27 cellular contexts compared by ENCODE assay signal in genomic region chr10:7070950-7071349, GRCh38.
"Had no signal": no experiment of that assay in that cellular context is flagged by ENCODE, and none has a peak within 500 bp of the region (broad histone marks: within the 10 kb centered on the region; RNA-seq: fewer than 3 reads in every experiment).

No MANE protein-coding gene starts in this region.

- H3K4me2 ChIP-seq: PC-9 had no signal

- FAIRE-seq: K562 had no signal

- H3K36me3 ChIP-seq: brain microvascular endothelial cell, cardiac muscle cell had no signal

- H3K9me3 Mint-ChIP-seq: activated CD4-positive, alpha-beta T cell treated with anti-CD3 and anti-CD28 coated beads, Interleukin-2, amount 10 ng/mL, durations not matched to agents 24 days and 14 days; activated naive CD4-positive, alpha-beta T cell treated with anti-CD3 and anti-CD28 coated beads, Interleukin-2, amount 10 ng/mL, durations not matched to agents 7 days and 5 days; activated naive CD8-positive, alpha-beta T cell treated with anti-CD3 and anti-CD28 coated beads for 36 hours; activated T-cell treated with anti-CD3 and anti-CD28 coated beads, Interleukin-2, amount 50 U/mL, for 72 hours; activated T-helper 2 cell treated with anti-CD3 and anti-CD28 coated beads, Interferon-gamma antibody, Interleukin-2, Interleukin-4, amounts not matched to agents 10 μg/mL and 5 μg/mL and 100 μg/mL, durations not matched to agents 14 hours and 24 hours and 36 hours; T-cell had no signal

- H3K27me3 ChIP-seq: brain microvascular endothelial cell, cardiac muscle cell had no signal

- ATAC-seq: activated CD4-positive, CD25-positive, alpha-beta regulatory T cell treated with anti-CD3 and anti-CD28 coated beads, Interleukin-2, amount 50 U/mL, for 24 hours; K562; Right ventricle myocardium inferior; T-cell had no signal

- H3K4me3 ChIP-seq: cardiac muscle cell, K562, PC-9, SK-N-MC had no signal

- H3K27ac Mint-ChIP-seq: activated CD4-positive, alpha-beta T cell treated with anti-CD3 and anti-CD28 coated beads, Interleukin-2, amount 10 ng/mL, durations not matched to agents 24 days and 14 days; activated naive CD4-positive, alpha-beta T cell treated with anti-CD3 and anti-CD28 coated beads, Interleukin-2, amount 10 ng/mL, durations not matched to agents 7 days and 5 days; activated naive CD8-positive, alpha-beta T cell treated with anti-CD3 and anti-CD28 coated beads for 36 hours; activated T-cell treated with anti-CD3 and anti-CD28 coated beads, Interleukin-2, amount 50 U/mL, for 72 hours; activated T-helper 2 cell treated with anti-CD3 and anti-CD28 coated beads, Interferon-gamma antibody, Interleukin-2, Interleukin-4, amounts not matched to agents 10 μg/mL and 5 μg/mL and 100 μg/mL, durations not matched to agents 14 hours and 24 hours and 36 hours; T-cell had no signal

- H3K4me3 Mint-ChIP-seq: activated CD4-positive, alpha-beta T cell treated with anti-CD3 and anti-CD28 coated beads, Interleukin-2, amount 10 ng/mL, durations not matched to agents 24 days and 14 days; activated naive CD4-positive, alpha-beta T cell treated with anti-CD3 and anti-CD28 coated beads, Interleukin-2, amount 10 ng/mL, durations not matched to agents 7 days and 5 days; activated naive CD8-positive, alpha-beta T cell treated with anti-CD3 and anti-CD28 coated beads for 36 hours; activated T-cell treated with anti-CD3 and anti-CD28 coated beads, Interleukin-2, amount 50 U/mL, for 72 hours; T-cell had no signal

- H3K36me3 Mint-ChIP-seq: activated naive CD4-positive, alpha-beta T cell treated with anti-CD3 and anti-CD28 coated beads, Interleukin-2, amount 10 ng/mL, durations not matched to agents 7 days and 5 days; activated naive CD8-positive, alpha-beta T cell treated with anti-CD3 and anti-CD28 coated beads for 36 hours; T-cell had no signal

- DNase-seq: activated CD4-positive, alpha-beta T cell treated with anti-CD3 and anti-CD28 coated beads, Interleukin-2, amount 10 ng/mL, durations not matched to agents 24 days and 14 days; activated CD4-positive, alpha-beta T cell treated with anti-CD3 and anti-CD28 coated beads, Interleukin-2, amount 50 U/mL, for 48 hours; activated CD8-positive, alpha-beta memory T cell treated with anti-CD3 and anti-CD28 coated beads, Interleukin-2, amount 50 U/mL, for 4 hours; activated gamma-delta T cell treated with Interleukin-2 at 50 U/mL for 16 hours; activated naive CD4-positive, alpha-beta T cell treated with anti-CD3 and anti-CD28 coated beads, Interleukin-2, amount 10 ng/mL, durations not matched to agents 7 days and 5 days; activated naive CD8-positive, alpha-beta T cell treated with anti-CD3 and anti-CD28 coated beads for 36 hours; activated T-cell treated with anti-CD3 and anti-CD28 coated beads, Interleukin-2, amount 50 U/mL, for 72 hours; brain microvascular endothelial cell; Karpas-422; NCI-H1092 treated with DMSO at 0.1 percent for 48 hours; NCI-H1417 treated with DMSO at 0.1 percent for 48 hours; NCI-H1694; NCI-H2029; NCI-H2107; NCI-H2171 treated with DMSO at 0.1 percent for 48 hours; NCI-H226; NCI-H510A; NCI-H526 treated with DMSO at 0.1 percent for 48 hours; NCI-H82; PC-9; T-cell had no signal

- H3K4me1 Mint-ChIP-seq: activated naive CD4-positive, alpha-beta T cell treated with anti-CD3 and anti-CD28 coated beads, Interleukin-2, amount 10 ng/mL, durations not matched to agents 7 days and 5 days; activated naive CD8-positive, alpha-beta T cell treated with anti-CD3 and anti-CD28 coated beads for 36 hours; T-cell had no signal

- H3K27ac ChIP-seq: brain microvascular endothelial cell, cardiac muscle cell, PC-9, SK-N-MC had no signal
